Comparison of ENCODE assay signal across 1 cellular context in the genomic region with DNA sequence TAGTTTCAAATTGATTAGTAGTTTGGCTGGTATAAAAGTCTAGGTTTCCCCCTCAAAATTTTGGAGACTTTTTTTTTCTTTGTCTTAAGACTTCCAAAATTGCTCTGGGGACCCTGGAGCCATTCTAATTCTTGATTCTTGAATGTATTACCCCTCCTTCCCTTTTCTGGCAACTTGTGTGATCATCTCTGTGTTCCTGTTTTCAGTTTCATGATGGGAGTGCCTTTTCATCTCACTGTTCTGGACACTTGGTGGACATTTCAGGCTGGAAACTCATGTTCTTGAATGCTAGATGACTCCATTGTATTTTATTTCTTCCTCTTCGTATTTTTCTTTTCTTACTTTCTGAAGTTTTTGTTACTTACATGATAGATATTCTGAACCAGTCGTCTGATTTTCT.
TF ChIP-seq lines count a peak whose summit lies in the region.

No MANE protein-coding gene starts in this region.

TF ChIP-seq in GM23338, 12 proteins besides CTCF, POLR2A, EP300 and RAD21 (continued from another document):
- TF ChIP-seq, protein P1, sequence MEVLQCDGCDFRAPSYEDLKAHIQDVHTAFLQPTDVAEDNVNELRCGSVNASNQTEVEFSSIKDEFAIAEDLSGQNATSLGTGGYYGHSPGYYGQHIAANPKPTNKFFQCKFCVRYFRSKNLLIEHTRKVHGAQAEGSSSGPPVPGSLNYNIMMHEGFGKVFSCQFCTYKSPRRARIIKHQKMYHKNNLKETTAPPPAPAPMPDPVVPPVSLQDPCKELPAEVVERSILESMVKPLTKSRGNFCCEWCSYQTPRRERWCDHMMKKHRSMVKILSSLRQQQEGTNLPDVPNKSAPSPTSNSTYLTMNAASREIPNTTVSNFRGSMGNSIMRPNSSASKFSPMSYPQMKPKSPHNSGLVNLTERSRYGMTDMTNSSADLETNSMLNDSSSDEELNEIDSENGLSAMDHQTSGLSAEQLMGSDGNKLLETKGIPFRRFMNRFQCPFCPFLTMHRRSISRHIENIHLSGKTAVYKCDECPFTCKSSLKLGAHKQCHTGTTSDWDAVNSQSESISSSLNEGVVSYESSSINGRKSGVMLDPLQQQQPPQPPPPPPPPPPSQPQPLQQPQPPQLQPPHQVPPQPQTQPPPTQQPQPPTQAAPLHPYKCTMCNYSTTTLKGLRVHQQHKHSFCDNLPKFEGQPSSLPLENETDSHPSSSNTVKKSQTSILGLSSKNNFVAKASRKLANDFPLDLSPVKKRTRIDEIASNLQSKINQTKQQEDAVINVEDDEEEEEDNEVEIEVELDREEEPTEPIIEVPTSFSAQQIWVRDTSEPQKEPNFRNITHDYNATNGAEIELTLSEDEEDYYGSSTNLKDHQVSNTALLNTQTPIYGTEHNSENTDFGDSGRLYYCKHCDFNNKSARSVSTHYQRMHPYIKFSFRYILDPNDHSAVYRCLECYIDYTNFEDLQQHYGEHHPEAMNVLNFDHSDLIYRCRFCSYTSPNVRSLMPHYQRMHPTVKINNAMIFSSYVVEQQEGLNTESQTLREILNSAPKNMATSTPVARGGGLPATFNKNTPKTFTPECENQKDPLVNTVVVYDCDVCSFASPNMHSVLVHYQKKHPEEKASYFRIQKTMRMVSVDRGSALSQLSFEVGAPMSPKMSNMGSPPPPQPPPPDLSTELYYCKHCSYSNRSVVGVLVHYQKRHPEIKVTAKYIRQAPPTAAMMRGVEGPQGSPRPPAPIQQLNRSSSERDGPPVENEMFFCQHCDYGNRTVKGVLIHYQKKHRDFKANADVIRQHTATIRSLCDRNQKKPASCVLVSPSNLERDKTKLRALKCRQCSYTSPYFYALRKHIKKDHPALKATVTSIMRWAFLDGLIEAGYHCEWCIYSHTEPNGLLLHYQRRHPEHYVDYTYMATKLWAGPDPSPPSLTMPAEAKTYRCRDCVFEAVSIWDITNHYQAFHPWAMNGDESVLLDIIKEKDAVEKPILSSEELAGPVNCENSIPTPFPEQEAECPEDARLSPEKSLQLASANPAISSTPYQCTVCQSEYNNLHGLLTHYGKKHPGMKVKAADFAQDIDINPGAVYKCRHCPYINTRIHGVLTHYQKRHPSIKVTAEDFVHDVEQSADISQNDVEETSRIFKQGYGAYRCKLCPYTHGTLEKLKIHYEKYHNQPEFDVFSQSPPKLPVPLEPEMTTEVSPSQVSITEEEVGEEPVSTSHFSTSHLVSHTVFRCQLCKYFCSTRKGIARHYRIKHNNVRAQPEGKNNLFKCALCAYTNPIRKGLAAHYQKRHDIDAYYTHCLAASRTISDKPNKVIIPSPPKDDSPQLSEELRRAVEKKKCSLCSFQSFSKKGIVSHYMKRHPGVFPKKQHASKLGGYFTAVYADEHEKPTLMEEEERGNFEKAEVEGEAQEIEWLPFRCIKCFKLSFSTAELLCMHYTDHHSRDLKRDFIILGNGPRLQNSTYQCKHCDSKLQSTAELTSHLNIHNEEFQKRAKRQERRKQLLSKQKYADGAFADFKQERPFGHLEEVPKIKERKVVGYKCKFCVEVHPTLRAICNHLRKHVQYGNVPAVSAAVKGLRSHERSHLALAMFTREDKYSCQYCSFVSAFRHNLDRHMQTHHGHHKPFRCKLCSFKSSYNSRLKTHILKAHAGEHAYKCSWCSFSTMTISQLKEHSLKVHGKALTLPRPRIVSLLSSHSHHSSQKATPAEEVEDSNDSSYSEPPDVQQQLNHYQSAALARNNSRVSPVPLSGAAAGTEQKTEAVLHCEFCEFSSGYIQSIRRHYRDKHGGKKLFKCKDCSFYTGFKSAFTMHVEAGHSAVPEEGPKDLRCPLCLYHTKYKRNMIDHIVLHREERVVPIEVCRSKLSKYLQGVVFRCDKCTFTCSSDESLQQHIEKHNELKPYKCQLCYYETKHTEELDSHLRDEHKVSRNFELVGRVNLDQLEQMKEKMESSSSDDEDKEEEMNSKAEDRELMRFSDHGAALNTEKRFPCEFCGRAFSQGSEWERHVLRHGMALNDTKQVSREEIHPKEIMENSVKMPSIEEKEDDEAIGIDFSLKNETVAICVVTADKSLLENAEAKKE (CRISPR knock-in tag; IDR thresholded peaks at IDR 0.05), result no peak
- TF ChIP-seq EZH2 (IDR thresholded peaks at IDR 0.05; ENCODE audit: low read depth, unreplicated experiment) (no peak), STAT1 (IDR thresholded peaks at IDR 0.05; ENCODE audit: unreplicated experiment) (no peak), POLR2AphosphoS5 (IDR thresholded peaks at IDR 0.05; ENCODE audit: low read depth) (no peak), CREB1 (CRISPR knock-in tag; IDR thresholded peaks at IDR 0.05; ENCODE audit: low read depth) (no peak), ZNF331 (CRISPR knock-in tag; IDR thresholded peaks at IDR 0.05; ENCODE audit: low read depth) (no peak)
- TF ChIP-seq, protein P2, sequence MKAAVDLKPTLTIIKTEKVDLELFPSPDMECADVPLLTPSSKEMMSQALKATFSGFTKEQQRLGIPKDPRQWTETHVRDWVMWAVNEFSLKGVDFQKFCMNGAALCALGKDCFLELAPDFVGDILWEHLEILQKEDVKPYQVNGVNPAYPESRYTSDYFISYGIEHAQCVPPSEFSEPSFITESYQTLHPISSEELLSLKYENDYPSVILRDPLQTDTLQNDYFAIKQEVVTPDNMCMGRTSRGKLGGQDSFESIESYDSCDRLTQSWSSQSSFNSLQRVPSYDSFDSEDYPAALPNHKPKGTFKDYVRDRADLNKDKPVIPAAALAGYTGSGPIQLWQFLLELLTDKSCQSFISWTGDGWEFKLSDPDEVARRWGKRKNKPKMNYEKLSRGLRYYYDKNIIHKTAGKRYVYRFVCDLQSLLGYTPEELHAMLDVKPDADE (IDR thresholded peaks at IDR 0.05), result no peak
